ENCODE assay signal across 9 cellular contexts in genomic region chr12:613996-614726, GRCh38. TPM values are rescaled to one million over a fixed set of nuclear protein-coding genes. Genes with fewer than 3 reads are reported as not detected.
DNase-seq lines count a peak whose midpoint lies in the region; ATAC-seq and TF ChIP-seq lines count a peak whose summit lies in the region.
"Had no signal": no experiment of that assay in that cellular context is flagged by ENCODE, and none has a peak within 500 bp of the region (broad histone marks: within the 10 kb centered on the region; RNA-seq: fewer than 3 reads in every experiment).

No MANE protein-coding gene starts in this region.

- H3K27ac ChIP-seq in dorsolateral prefrontal cortex (peak overlapping the region in 38 of 59 donors; percentile 4 to 79 (median 52)), prostate gland (no peak overlapping the region)
- H3K27ac ChIP-seq: right lobe of liver had no signal

- H3K27me3 ChIP-seq in NT2/D1 (ENCODE audit: insufficient read depth, insufficient read length) = peaks cover 6% of the 10 kb centered on the region
- no peaks in the 10 kb centered on the region for H3K27me3 ChIP-seq in dorsolateral prefrontal cortex
- H3K27me3 ChIP-seq in prostate gland (replicated peaks; ENCODE audit: insufficient read depth) = no peaks in the 10 kb centered on the region
- H3K27me3 ChIP-seq: right lobe of liver had no signal

- H3K27me3 Mint-ChIP-seq in osteocyte (ENCODE audit: unreplicated experiment) = no peaks in the 10 kb centered on the region

- no peak overlapping the region for H3K4me3 ChIP-seq in NT2/D1 (ENCODE audit: insufficient read length, low read depth)
- no peak overlapping the region for H3K4me3 ChIP-seq in dorsolateral prefrontal cortex
- H3K4me3 ChIP-seq in prostate gland = no peak overlapping the region
- H3K4me3 ChIP-seq: right lobe of liver had no signal

- H3K36me3 ChIP-seq in NT2/D1 (ENCODE audit: insufficient read depth, insufficient read length, low read length) (no peaks in the 10 kb centered on the region), prostate gland (no peaks in the 10 kb centered on the region)
- H3K36me3 ChIP-seq: right lobe of liver had no signal

- no peaks in the 10 kb centered on the region for H3K9me3 Mint-ChIP-seq in osteocyte (ENCODE audit: unreplicated experiment)

- no peak overlapping the region for H3K27ac Mint-ChIP-seq in osteocyte (ENCODE audit: unreplicated experiment)

- DNase-seq in activated gamma-delta T cell treated with Interleukin-2 at 50 U/mL for 16 hours (peak; percentile 23), activated gamma-delta T cell (lab: John Stamatoyannopoulos, UW) (no peak), NT2/D1 (ENCODE audit: low read depth, low spot score) (no peak), dorsolateral prefrontal cortex (peak in 7 of 10 donors; percentile 32 to 67 (median 56)), osteocyte (ENCODE audit: extremely low spot score, unreplicated experiment) (no peak), dedifferentiated amniotic fluid mesenchymal stem cell (ENCODE audit: extremely low spot score) (no peak), prostate gland (ENCODE audit: low spot score) (no peak)
- DNase-seq: right lobe of liver had no signal

- H3K4me1 ChIP-seq in NT2/D1 (ENCODE audit: insufficient read depth, insufficient read length) (peaks cover 23% of the 10 kb centered on the region), prostate gland (replicated peaks) (no peaks in the 10 kb centered on the region)

- H3K4me3 Mint-ChIP-seq in osteocyte (ENCODE audit: unreplicated experiment) = no peak overlapping the region

- ATAC-seq in HG02981 (IDR thresholded peaks at IDR 0.05; ENCODE audit: unreplicated experiment) = no peak

- no peaks in the 10 kb centered on the region for H3K36me3 Mint-ChIP-seq in osteocyte (ENCODE audit: unreplicated experiment)

- no peaks in the 10 kb centered on the region for H3K9me3 ChIP-seq in NT2/D1 (ENCODE audit: insufficient read depth, low read length)
- H3K9me3 ChIP-seq in prostate gland = no peaks in the 10 kb centered on the region
- H3K9me3 ChIP-seq: right lobe of liver had no signal

- TF ChIP-seq CTCF in dorsolateral prefrontal cortex (IDR thresholded peaks at IDR 0.05 in 54 of 56, conservative IDR thresholded peaks at IDR 0.05 in 2 of 56; ENCODE audit: low read depth in 1 of 56, partially characterized antibody in 56 of 56) = peak in 53 of 56 donors; percentile 22 to 77 (median 48)
- peak; percentile 67 for TF ChIP-seq CTCF in osteocyte (IDR thresholded peaks at IDR 0.05)
- peak in 2 of 4 experiments; percentile 9 to 27 for TF ChIP-seq CTCF in prostate gland (IDR thresholded peaks at IDR 0.05)

- intact Hi-C loops in dorsolateral prefrontal cortex (cut with DNase I) = loop anchor here in 1 of 2 donors (5.0 to 10.0 kb wide), 3 partner anchors 37 to 201 kb away; partner anchors contain the start of gene WNK1
- intact Hi-C loops in prostate gland (cut with DNase I) = no loop called here

- H3K4me1 Mint-ChIP-seq in osteocyte (ENCODE audit: unreplicated experiment) = peaks cover 30% of the 10 kb centered on the region

- peak overlapping the region; percentile 23 for H3K9ac ChIP-seq in NT2/D1 (ENCODE audit: insufficient read length, low read depth)

- no peak for TF ChIP-seq POLR2A in prostate gland (IDR thresholded peaks at IDR 0.05)

- WGBS in prostate gland = 63% methylated on average over 10 of the region's 10 CpGs

RNA-seq across cellular contexts. Expression of gene NINJ2, which starts 49.1 kb away (rescaled TPM):
- 10 to 100 TPM in 88 of 120 experiments, 1 to 10 TPM in 32; 1.6 to 80.0 (median 16.4) TPM for total RNA-seq in dorsolateral prefrontal cortex
- total RNA-seq in osteocyte = 1.3 and 2.3 TPM in 2 replicates
- 10 to 100 TPM in 1 of 2 donors, 1 to 10 TPM in 1; 1.1 to 17.3 TPM for total RNA-seq in prostate gland

Comparison
In these comparisons a context has a peak if more than half of its experiments do, and no peak if none do; other contexts are left out.
1. DNase-seq: peak in activated gamma-delta T cell treated with Interleukin-2 at 50 U/mL for 16 hours (single experiment) and dorsolateral prefrontal cortex (7 of 10); none in activated gamma-delta T cell (single experiment), NT2/D1 (single experiment), osteocyte (single experiment), dedifferentiated amniotic fluid mesenchymal stem cell (single experiment) and prostate gland (single experiment).
2. H3K27ac ChIP-seq: peak in dorsolateral prefrontal cortex (38 of 59); none in prostate gland (0 of 2).